ENCODE assay signal across 33 cellular contexts in genomic region chr17:58585554-58585953, GRCh38.
"Had no signal": no experiment of that assay in that cellular context is flagged by ENCODE, and none has a peak within 500 bp of the region (broad histone marks: within the 10 kb centered on the region; RNA-seq: fewer than 3 reads in every experiment).

No MANE protein-coding gene starts in this region.

- H3K4me1 Mint-ChIP-seq: activated naive CD4-positive, alpha-beta T cell treated with anti-CD3 and anti-CD28 coated beads, Interleukin-2, amount 50 U/mL, for 24 hours had no signal

- H3K9me3 ChIP-seq: adrenal gland, body of pancreas, colonic mucosa, esophagus squamous epithelium, gastroesophageal sphincter, heart right ventricle had no signal

- H3K27me3 Mint-ChIP-seq: activated B cell treated with CpG ODN at 0.5 μM for 24 hours; activated CD8-positive, alpha-beta T cell treated with anti-CD3 and anti-CD28 coated beads for 36 hours; activated naive CD4-positive, alpha-beta T cell treated with anti-CD3 and anti-CD28 coated beads, Interleukin-2, amount 50 U/mL, for 24 hours; activated naive CD8-positive, alpha-beta T cell treated with anti-CD3 and anti-CD28 coated beads, Interleukin-2, amount 50 U/mL, for 24 hours; activated T-cell treated with anti-CD3 and anti-CD28 coated beads, Interleukin-2, amount 50 U/mL, for 24 hours; T-cell had no signal

- H3K36me3 Mint-ChIP-seq: activated naive CD4-positive, alpha-beta T cell treated with anti-CD3 and anti-CD28 coated beads, Interleukin-2, amount 50 U/mL, for 24 hours; activated naive CD8-positive, alpha-beta T cell treated with anti-CD3 and anti-CD28 coated beads for 36 hours; T-cell had no signal

- H3K27ac Mint-ChIP-seq: activated B cell treated with CpG ODN at 0.5 μM for 24 hours; activated CD8-positive, alpha-beta T cell treated with anti-CD3 and anti-CD28 coated beads for 36 hours; activated naive CD4-positive, alpha-beta T cell treated with anti-CD3 and anti-CD28 coated beads for 36 hours; activated naive CD4-positive, alpha-beta T cell treated with anti-CD3 and anti-CD28 coated beads, Interleukin-2, amount 50 U/mL, for 24 hours; activated naive CD8-positive, alpha-beta T cell treated with anti-CD3 and anti-CD28 coated beads for 36 hours; activated naive CD8-positive, alpha-beta T cell treated with anti-CD3 and anti-CD28 coated beads, Interleukin-2, amount 50 U/mL, for 24 hours; activated T-cell treated with anti-CD3 and anti-CD28 coated beads, Interleukin-2, amount 50 U/mL, for 24 hours; activated T-cell treated with anti-CD3 and anti-CD28 coated beads, Interleukin-2, amount 50 U/mL, for 72 hours; activated T-helper 2 cell treated with anti-CD3 and anti-CD28 coated beads, Interferon-gamma antibody, Interleukin-2, Interleukin-4, amounts not matched to agents 10 μg/mL and 5 μg/mL and 100 μg/mL, durations not matched to agents 14 hours and 24 hours and 36 hours; T-cell; T-helper 1 cell treated with Interleukin-12 subunit alpha and Interleukin-12 subunit beta and Interleukin-4 antibody, amounts not matched to agents 30 μg/mL and 1 μg/mL, for 36 hours; T-helper 2 cell treated with Interferon-gamma antibody and Interleukin-4, amounts not matched to agents 5 μg/mL and 100 μg/mL, for 36 hours had no signal

- H3K4me3 Mint-ChIP-seq: activated B cell treated with CpG ODN at 0.5 μM for 24 hours; activated CD8-positive, alpha-beta T cell treated with anti-CD3 and anti-CD28 coated beads for 36 hours; activated naive CD4-positive, alpha-beta T cell treated with anti-CD3 and anti-CD28 coated beads for 36 hours; activated naive CD4-positive, alpha-beta T cell treated with anti-CD3 and anti-CD28 coated beads, Interleukin-2, amount 50 U/mL, for 24 hours; activated naive CD8-positive, alpha-beta T cell treated with anti-CD3 and anti-CD28 coated beads for 36 hours; activated naive CD8-positive, alpha-beta T cell treated with anti-CD3 and anti-CD28 coated beads, Interleukin-2, amount 50 U/mL, for 24 hours; activated T-cell treated with anti-CD3 and anti-CD28 coated beads, Interleukin-2, amount 50 U/mL, for 24 hours; activated T-cell treated with anti-CD3 and anti-CD28 coated beads, Interleukin-2, amount 50 U/mL, for 72 hours; T-cell; T-helper 1 cell treated with Interleukin-12 subunit alpha and Interleukin-12 subunit beta and Interleukin-4 antibody, amounts not matched to agents 30 μg/mL and 1 μg/mL, for 36 hours; T-helper 2 cell treated with Interferon-gamma antibody and Interleukin-4, amounts not matched to agents 5 μg/mL and 100 μg/mL, for 36 hours had no signal

- H3K4me3 ChIP-seq: adrenal gland, body of pancreas, colonic mucosa, esophagus squamous epithelium, gastroesophageal sphincter, heart right ventricle, hepatocyte had no signal

- H3K9me3 Mint-ChIP-seq: activated B cell treated with CpG ODN at 0.5 μM for 24 hours; activated CD8-positive, alpha-beta T cell treated with anti-CD3 and anti-CD28 coated beads for 36 hours; activated naive CD4-positive, alpha-beta T cell treated with anti-CD3 and anti-CD28 coated beads for 36 hours; activated naive CD4-positive, alpha-beta T cell treated with anti-CD3 and anti-CD28 coated beads, Interleukin-2, amount 50 U/mL, for 24 hours; activated naive CD8-positive, alpha-beta T cell treated with anti-CD3 and anti-CD28 coated beads for 36 hours; activated naive CD8-positive, alpha-beta T cell treated with anti-CD3 and anti-CD28 coated beads, Interleukin-2, amount 50 U/mL, for 24 hours; activated T-cell treated with anti-CD3 and anti-CD28 coated beads, Interleukin-2, amount 50 U/mL, for 24 hours; activated T-cell treated with anti-CD3 and anti-CD28 coated beads, Interleukin-2, amount 50 U/mL, for 72 hours; activated T-helper 2 cell treated with anti-CD3 and anti-CD28 coated beads, Interferon-gamma antibody, Interleukin-2, Interleukin-4, amounts not matched to agents 10 μg/mL and 5 μg/mL and 100 μg/mL, durations not matched to agents 14 hours and 24 hours and 36 hours; T-cell; T-helper 1 cell treated with Interleukin-12 subunit alpha and Interleukin-12 subunit beta and Interleukin-4 antibody, amounts not matched to agents 30 μg/mL and 1 μg/mL, for 36 hours; T-helper 2 cell treated with Interferon-gamma antibody and Interleukin-4, amounts not matched to agents 5 μg/mL and 100 μg/mL, for 36 hours had no signal

- H3K4me1 ChIP-seq: adrenal gland, body of pancreas, colonic mucosa, esophagus squamous epithelium, gastroesophageal sphincter, heart right ventricle had no signal

- H3K27me3 ChIP-seq: adrenal gland, body of pancreas, colonic mucosa, esophagus squamous epithelium, heart right ventricle, hepatocyte had no signal

- ATAC-seq: activated CD4-positive, CD25-positive, alpha-beta regulatory T cell treated with anti-CD3 and anti-CD28 coated beads, Interleukin-2, amount 50 U/mL, for 24 hours; activated CD8-positive, alpha-beta T cell treated with anti-CD3 and anti-CD28 coated beads for 36 hours; activated naive CD8-positive, alpha-beta T cell treated with anti-CD3 and anti-CD28 coated beads, Interleukin-2, amount 50 U/mL, for 24 hours; activated T-cell treated with anti-CD3 and anti-CD28 coated beads, Interleukin-2, amount 50 U/mL, for 72 hours; body of pancreas; gastroesophageal sphincter; heart right ventricle; T-cell had no signal

- H3K27ac ChIP-seq: adrenal gland, body of pancreas, colonic mucosa, esophagus squamous epithelium, gastroesophageal sphincter, heart right ventricle, hepatocyte, WERI-Rb-1 had no signal

- DNase-seq: activated B cell treated with CpG ODN at 0.5 μM for 24 hours; activated CD4-positive, alpha-beta T cell treated with anti-CD3 and anti-CD28 coated beads for 48 hours; activated CD4-positive, alpha-beta T cell treated with anti-CD3 and anti-CD28 coated beads, Interleukin-2, amount 50 U/mL, for 1 hour; activated CD4-positive, alpha-beta T cell treated with anti-CD3 and anti-CD28 coated beads, Interleukin-2, amount 50 U/mL, for 48 hours; activated CD8-positive, alpha-beta memory T cell treated with anti-CD3 and anti-CD28 coated beads, Interleukin-2, amount 50 U/mL, for 48 hours; activated CD8-positive, alpha-beta T cell treated with anti-CD3 and anti-CD28 coated beads for 36 hours; activated effector memory CD4-positive, alpha-beta T cell treated with anti-CD3 and anti-CD28 coated beads, Interleukin-2, amount 50 U/mL, for 16 hours; activated naive CD4-positive, alpha-beta T cell treated with anti-CD3 and anti-CD28 coated beads for 36 hours; activated naive CD8-positive, alpha-beta T cell treated with anti-CD3 and anti-CD28 coated beads for 36 hours; activated naive CD8-positive, alpha-beta T cell treated with anti-CD3 and anti-CD28 coated beads, Interleukin-2, amount 50 U/mL, for 24 hours; activated T-cell treated with anti-CD3 and anti-CD28 coated beads for 4 hours; activated T-cell treated with anti-CD3 and anti-CD28 coated beads, Interleukin-2, amount 50 U/mL, for 24 hours; activated T-cell treated with anti-CD3 and anti-CD28 coated beads, Interleukin-2, amount 50 U/mL, for 72 hours; adrenal gland; aorta; body of pancreas; caudate nucleus; colonic mucosa; effector CD8-positive, alpha-beta T cell; erythroblast; esophagus squamous epithelium; foreskin melanocyte; heart right ventricle; T-cell; T1000; WERI-Rb-1 had no signal
